In genomic region chr13:32955881-32956594, GRCh38 we compare ENCODE assay signal across 21 cellular contexts.
"Had no signal": no experiment of that assay in that cellular context is flagged by ENCODE, and none has a peak within 500 bp of the region (broad histone marks: within the 10 kb centered on the region; RNA-seq: fewer than 3 reads in every experiment).

No MANE protein-coding gene starts in this region.

- H3K4me1 ChIP-seq: body of pancreas, foreskin keratinocyte, parathyroid adenoma, upper lobe of right lung had no signal

- H3K4me3 ChIP-seq: body of pancreas, upper lobe of right lung had no signal

- H3K27me3 ChIP-seq: body of pancreas, neutrophil, upper lobe of right lung had no signal

- H3K36me3 ChIP-seq: neutrophil, upper lobe of right lung had no signal

- DNase-seq: activated CD4-positive, alpha-beta memory T cell treated with anti-CD3 and anti-CD28 coated beads for 36 hours; activated CD4-positive, alpha-beta T cell treated with anti-CD3 and anti-CD28 coated beads for 36 hours; activated naive CD4-positive, alpha-beta T cell treated with Interleukin-2 at 50 U/mL for 16 hours; activated naive CD8-positive, alpha-beta T cell treated with anti-CD3 and anti-CD28 coated beads, Interleukin-2, amount 10 ng/mL, durations not matched to agents 7 days and 5 days; activated T-cell treated with anti-CD3 and anti-CD28 coated beads, Interleukin-2, amount 50 U/mL, for 1 hour; body of pancreas; dermis blood vessel endothelial cell; effector memory CD4-positive, alpha-beta T cell; foreskin keratinocyte; glutamatergic neuron; hippocampal formation; left ventricle myocardium superior; mesendoderm; naive thymus-derived CD8-positive, alpha-beta T cell; stimulated activated naive B cell treated with anti-CD40 and anti-IgM and Interleukin-4, amounts not matched to agents 10 μg/mL and 1 μg/mL and 100 μg/mL, for 72 hours; SW 1271; upper lobe of right lung had no signal

- H3K9me3 ChIP-seq: body of pancreas, neutrophil, upper lobe of right lung had no signal

- ATAC-seq: activated CD4-positive, alpha-beta T cell treated with anti-CD3 and anti-CD28 coated beads for 36 hours; activated T-helper 17 cell treated with anti-CD3 and anti-CD28 coated beads, Interleukin-2, amount 50 U/mL, for 72 hours; body of pancreas; foreskin keratinocyte; left ventricle myocardium superior; naive thymus-derived CD8-positive, alpha-beta T cell; stimulated activated naive B cell treated with anti-CD40 and anti-IgM and Interleukin-4, amounts not matched to agents 10 μg/mL and 1 μg/mL and 100 μg/mL, for 72 hours; upper lobe of right lung; WTC11 had no signal

- H3K27ac ChIP-seq: body of pancreas, foreskin keratinocyte, neutrophil, parathyroid adenoma, upper lobe of right lung had no signal
